ENCODE assay signal across 1 cellular context in the genomic region with DNA sequence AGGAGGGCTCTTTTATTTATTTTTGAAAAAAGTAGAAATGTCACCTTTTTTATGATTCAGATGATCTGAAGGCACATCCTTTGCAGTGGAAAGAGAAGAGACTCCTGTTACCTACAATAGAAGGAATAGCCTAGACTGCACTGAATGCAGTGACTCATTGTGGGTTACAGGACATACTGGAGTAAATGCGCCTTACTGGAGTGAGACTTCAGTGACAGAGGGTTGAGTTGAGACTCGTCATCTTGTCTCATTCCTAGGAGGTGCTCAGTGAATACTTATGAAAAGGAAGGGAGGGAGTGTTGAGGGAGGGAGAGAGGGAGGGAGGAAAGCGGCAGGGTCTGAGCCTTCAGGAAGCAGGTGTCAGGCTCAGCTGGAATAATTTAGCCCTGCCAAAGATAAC.
TF ChIP-seq lines count a peak whose summit lies in the region.

No MANE protein-coding gene starts in this region.

TF ChIP-seq in K562, 482 proteins besides CTCF, POLR2A, EP300 and RAD21 (continued from another document):
- TF ChIP-seq FOSL1 (tag; conservative IDR thresholded peaks at IDR 0.05) (peak; percentile 68), ZNF707 (CRISPR knock-in tag; conservative IDR thresholded peaks at IDR 0.05) (no peak), ZNF589 (CRISPR knock-in tag; IDR thresholded peaks at IDR 0.05; ENCODE audit: low read depth) (no peak), NR1H2 (CRISPR knock-in tag; IDR thresholded peaks at IDR 0.05) (no peak)
